In the genomic region with DNA sequence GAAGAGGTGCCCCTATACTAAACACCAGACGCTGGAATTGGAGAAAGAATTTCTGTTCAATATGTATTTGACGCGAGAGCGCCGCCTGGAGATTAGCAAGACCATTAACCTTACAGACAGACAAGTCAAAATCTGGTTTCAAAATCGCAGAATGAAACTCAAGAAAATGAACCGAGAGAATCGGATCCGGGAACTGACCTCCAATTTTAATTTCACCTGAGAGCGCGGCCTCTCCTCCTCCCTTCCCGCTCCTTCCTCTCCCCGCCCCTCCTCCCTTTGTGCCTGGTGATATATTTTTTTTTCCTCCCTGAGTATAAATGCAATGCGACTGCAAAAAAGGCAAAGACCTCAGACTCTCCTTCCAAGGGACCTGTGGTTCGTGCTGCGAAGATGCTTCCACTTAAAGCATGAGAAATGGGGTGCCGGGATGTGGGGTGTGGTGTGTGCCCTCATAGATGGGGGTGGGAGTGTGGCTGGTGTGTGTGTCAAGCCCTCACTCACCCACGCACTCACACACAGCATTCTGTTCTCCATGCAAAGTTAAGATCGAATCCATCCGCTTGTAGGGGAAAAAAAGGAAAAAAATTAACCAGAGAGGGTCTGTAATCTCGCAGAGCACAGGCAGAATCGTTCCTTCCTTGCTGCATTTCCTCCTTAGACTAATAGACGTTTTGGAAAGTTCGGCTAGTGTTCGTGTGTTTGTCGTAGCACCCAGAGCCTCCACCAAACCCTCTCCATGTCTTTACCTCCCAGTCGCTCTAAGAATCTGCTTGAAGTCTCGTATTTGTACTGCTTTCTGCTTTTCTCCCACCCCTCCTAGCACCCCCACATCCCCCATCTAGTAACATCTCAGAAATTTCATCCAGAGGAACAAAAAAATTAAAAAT, we compare ENCODE assay signal across 9 cellular contexts. TPM values are rescaled to one million over a fixed set of nuclear protein-coding genes. Genes with fewer than 3 reads are reported as not detected.
DNase-seq lines count a peak whose midpoint lies in the region; ATAC-seq and TF ChIP-seq lines count a peak whose summit lies in the region.
"Had no signal": no experiment of that assay in that cellular context is flagged by ENCODE, and none has a peak within 500 bp of the region (broad histone marks: within the 10 kb centered on the region; RNA-seq: fewer than 3 reads in every experiment).

No MANE protein-coding gene starts in this region.

- DNase-seq in DMS 273 (lab: John Stamatoyannopoulos, UW; ENCODE audit: unreplicated experiment), result peak; percentile 68
- DNase-seq in DMS 273 treated with DMSO at 0.1 percent for 48 hours (lab: John Stamatoyannopoulos, UW), result no peak
- peak; percentile 77 for DNase-seq in SK-MEL-5 (ENCODE audit: low read depth, low spot score)
- DNase-seq in fibroblast of villous mesenchyme (ENCODE audit: low read depth), result peak; percentile 82
- peak; percentile 31 for DNase-seq in superior temporal gyrus (ENCODE audit: extremely low spot score)

- in situ Hi-C loops in SK-MEL-5 (cut with HindIII; ENCODE audit: low pct_unique_long_range_greater_than_20kb, low sequenced_read_pairs), result no loop called here

- peak overlapping the region; percentile 46 for H3K4me3 ChIP-seq in fibroblast of villous mesenchyme (ENCODE audit: low read depth, low read length)
- H3K4me3 ChIP-seq: BLaER1 had no signal

- peak; percentile 63 for TF ChIP-seq CTCF in fibroblast of villous mesenchyme (IDR thresholded peaks at IDR 0.05; ENCODE audit: insufficient read depth, low read depth, low read length)

- peak; percentile 45 for ATAC-seq in HG03196 (IDR thresholded peaks at IDR 0.05; ENCODE audit: unreplicated experiment)
- ATAC-seq in HG03039 (IDR thresholded peaks at IDR 0.05; ENCODE audit: unreplicated experiment), result no peak
- ATAC-seq in GM19035 (IDR thresholded peaks at IDR 0.05; ENCODE audit: unreplicated experiment), result no peak

RNA-seq across cellular contexts. Expression of gene HOXC10, which starts 4.5 kb away (rescaled TPM):
- 0.45 and 0.53 TPM in 2 replicates for total RNA-seq in SK-MEL-5 (2014; rRNA removed; shearing (Covaris generic))
- 4.3 and 6.6 TPM in 2 replicates for polyA plus RNA-seq in SK-MEL-5 (2015; cell fraction: cytosol; rRNA removed)
- 1.7 and 2.5 TPM in 2 replicates for polyA plus RNA-seq in SK-MEL-5 (2015; cell fraction: nucleus; rRNA removed)
- 0.43 and 5.2 TPM in 2 replicates for total RNA-seq in fibroblast of villous mesenchyme

RNA-seq across cellular contexts. Expression of gene HOXC9, which starts 10.5 kb away (rescaled TPM):
- 7.2 and 9.4 TPM in 2 replicates for total RNA-seq in SK-MEL-5 (2014; rRNA removed; shearing (Covaris generic))
- polyA plus RNA-seq in SK-MEL-5 (2015; cell fraction: cytosol; rRNA removed), result 12.0 and 14.2 TPM in 2 replicates
- polyA plus RNA-seq in SK-MEL-5 (2015; cell fraction: nucleus; rRNA removed), result 0.28 and 1.6 TPM in 2 replicates
- total RNA-seq in fibroblast of villous mesenchyme, result 0.86 and 7.4 TPM in 2 replicates

RNA-seq across cellular contexts. Expression of gene HOTAIR, which starts 14.7 kb away (rescaled TPM):
- total RNA-seq in SK-MEL-5 (2014; rRNA removed; shearing (Covaris generic)), result 0.08 TPM in 1 of 2 replicates, not detected in the other
- polyA plus RNA-seq in SK-MEL-5 (2015; cell fraction: cytosol; rRNA removed), result 0.24 TPM in 1 of 2 replicates, not detected in the other
- polyA plus RNA-seq in SK-MEL-5 (2015; cell fraction: nucleus; rRNA removed), result 0.30 and 1.3 TPM in 2 replicates
- 0.86 and 3.2 TPM in 2 replicates for total RNA-seq in fibroblast of villous mesenchyme

RNA-seq across cellular contexts. Expression of gene HOXC11, which starts 16.5 kb away (rescaled TPM):
- 0.51 and 0.61 TPM in 2 replicates for total RNA-seq in SK-MEL-5 (2014; rRNA removed; shearing (Covaris generic))
- 0.39 TPM in 2 replicates for polyA plus RNA-seq in SK-MEL-5 (2015; cell fraction: cytosol; rRNA removed)
- polyA plus RNA-seq in SK-MEL-5 (2015; cell fraction: nucleus; rRNA removed), result 0.47 and 1.2 TPM in 2 replicates
- total RNA-seq in fibroblast of villous mesenchyme, result 0.86 and 2.9 TPM in 2 replicates

RNA-seq across cellular contexts. Expression of gene HOXC8, which starts 19.3 kb away (rescaled TPM):
- 1.0 and 1.1 TPM in 2 replicates for total RNA-seq in SK-MEL-5 (2014; rRNA removed; shearing (Covaris generic))
- polyA plus RNA-seq in SK-MEL-5 (2015; cell fraction: cytosol; rRNA removed), result 4.2 and 5.3 TPM in 2 replicates
- polyA plus RNA-seq in SK-MEL-5 (2015; cell fraction: nucleus; rRNA removed), result 6.3 and 7.8 TPM in 2 replicates
- 0.86 and 2.6 TPM in 2 replicates for total RNA-seq in fibroblast of villous mesenchyme
